ENCODE assay signal across 8 cellular contexts in genomic region chr10:67222929-67223328, GRCh38.
"Had no signal": no experiment of that assay in that cellular context is flagged by ENCODE, and none has a peak within 500 bp of the region (broad histone marks: within the 10 kb centered on the region; RNA-seq: fewer than 3 reads in every experiment).

No MANE protein-coding gene starts in this region.

- H3K9me3 ChIP-seq: HAP-1 had no signal

- H3K27ac ChIP-seq: GM23248, KMS-11 had no signal

- H3K4me3 ChIP-seq: GM23248, HAP-1 had no signal

- ATAC-seq: HCT116 had no signal

- H3K4me2 ChIP-seq: KMS-11 had no signal

- H3K4me1 ChIP-seq: HAP-1 had no signal

- DNase-seq: GM23248, GOT3, H7, HFFc6, KBM-7 had no signal

- H3K9ac ChIP-seq: GM23248, KMS-11 had no signal

- H3K36me3 ChIP-seq: HAP-1 had no signal
